Comparison of ENCODE assay signal across 3 cellular contexts in genomic region chr14:47624126-47624525, GRCh38. TPM values are rescaled to one million over a fixed set of nuclear protein-coding genes. Genes with fewer than 3 reads are reported as not detected.
"Had no signal": no experiment of that assay in that cellular context is flagged by ENCODE, and none has a peak within 500 bp of the region (broad histone marks: within the 10 kb centered on the region; RNA-seq: fewer than 3 reads in every experiment).

No MANE protein-coding gene starts in this region.

RNA-seq across cellular contexts. Expression of gene MDGA2, which starts 51.3 kb away (rescaled TPM):
- total RNA-seq: LHCN-M2, M059J, MCF 10A had no signal
